ENCODE assay signal across 9 cellular contexts in genomic region chr15:48897144-48897814, GRCh38. TPM values are rescaled to one million over a fixed set of nuclear protein-coding genes. Genes with fewer than 3 reads are reported as not detected.
A peak's percentile ranks its signal among the peaks of the same experiment; 100 is the strongest.
DNase-seq lines count a peak whose midpoint lies in the region; ATAC-seq and TF ChIP-seq lines count a peak whose summit lies in the region.
"Had no signal": no experiment of that assay in that cellular context is flagged by ENCODE, and none has a peak within 500 bp of the region (broad histone marks: within the 10 kb centered on the region; RNA-seq: fewer than 3 reads in every experiment).

No MANE protein-coding gene starts in this region.

- H3K9me3 Mint-ChIP-seq in activated T-helper 2 cell treated with anti-CD3 and anti-CD28 coated beads, Interferon-gamma antibody, Interleukin-2, Interleukin-4, amounts not matched to agents 10 μg/mL and 5 μg/mL and 100 μg/mL, durations not matched to agents 14 hours and 24 hours and 36 hours: no peaks in the 10 kb centered on the region

- peak overlapping the region; percentile 62 for H3K9ac ChIP-seq in skeletal muscle satellite cell (ENCODE audit: low read depth, low read length)
- H3K9ac ChIP-seq: SK-N-SH had no signal

- peaks cover 24% of the 10 kb centered on the region for H3K4me1 Mint-ChIP-seq in activated T-helper 2 cell treated with anti-CD3 and anti-CD28 coated beads, Interferon-gamma antibody, Interleukin-2, Interleukin-4, amounts not matched to agents 10 μg/mL and 5 μg/mL and 100 μg/mL, durations not matched to agents 14 hours and 24 hours and 36 hours (ENCODE audit: low read depth)

- H3K36me3 ChIP-seq in heart left ventricle (no peaks in the 10 kb centered on the region), skeletal muscle satellite cell (ENCODE audit: insufficient read depth, low read length) (no peaks in the 10 kb centered on the region)

- H3K4me3 ChIP-seq in heart left ventricle (peak overlapping the region in 8 of 12 donors; percentile 19 to 49 (median 28)), skeletal muscle satellite cell (ENCODE audit: low read length) (peak overlapping the region; percentile 57)

- 42 to 52% (median 49%) methylated on average over 8 of the region's 8 CpGs for WGBS in heart left ventricle, 4 donors

- no peaks in the 10 kb centered on the region for H3K27me3 Mint-ChIP-seq in activated T-helper 2 cell treated with anti-CD3 and anti-CD28 coated beads, Interferon-gamma antibody, Interleukin-2, Interleukin-4, amounts not matched to agents 10 μg/mL and 5 μg/mL and 100 μg/mL, durations not matched to agents 14 hours and 24 hours and 36 hours (ENCODE audit: low read depth)

- peak overlapping the region; percentile 79 for H3K4me2 ChIP-seq in skeletal muscle satellite cell (ENCODE audit: low read length)
- H3K4me2 ChIP-seq: SK-N-SH had no signal

- H3K4me3 Mint-ChIP-seq in activated T-helper 2 cell treated with anti-CD3 and anti-CD28 coated beads, Interferon-gamma antibody, Interleukin-2, Interleukin-4, amounts not matched to agents 10 μg/mL and 5 μg/mL and 100 μg/mL, durations not matched to agents 14 hours and 24 hours and 36 hours (ENCODE audit: low read depth): no peak overlapping the region

- H3K4me1 ChIP-seq in heart left ventricle (peaks cover 0 to 6% (median 0%) of the 10 kb centered on the region in 12 donors), skeletal muscle satellite cell (ENCODE audit: control insufficient read depth, insufficient read depth, low read length) (peaks cover 11% of the 10 kb centered on the region), foreskin keratinocyte (no peaks in the 10 kb centered on the region)

- TF ChIP-seq CTCF in GM13976 (IDR thresholded peaks at IDR 0.05; ENCODE audit: borderline replicate concordance, control extremely low read depth, extremely low read depth, insufficient read depth, missing control alignments) (no peak), heart left ventricle (IDR thresholded peaks at IDR 0.05) (no peak), foreskin keratinocyte (conservative IDR thresholded peaks at IDR 0.05) (no peak)

- DNase-seq in GM13976 (ENCODE audit: low spot score): peak; percentile 29
- DNase-seq in activated T-helper 2 cell treated with anti-CD3 and anti-CD28 coated beads, Interferon-gamma antibody, Interleukin-2, Interleukin-4, amounts not matched to agents 10 μg/mL and 5 μg/mL and 100 μg/mL, durations not matched to agents 14 hours and 24 hours and 36 hours (ENCODE audit: low spot score): no peak
- no peak for DNase-seq in heart left ventricle
- DNase-seq in NCI-H1092 treated with DMSO at 0.1 percent for 48 hours (lab: John Stamatoyannopoulos, UW): no peak
- no peak for DNase-seq in foreskin keratinocyte
- no peak for DNase-seq in GF-D8 (lab: John Stamatoyannopoulos, UW)
- no peak for DNase-seq in NK-92 treated with Interleukin-12 subunit alpha and Interleukin-12 subunit beta, amount 100 ng/mL, for 24 hours (lab: John Stamatoyannopoulos, UW)
- DNase-seq: SK-N-SH had no signal

- H3K9me3 ChIP-seq in heart left ventricle (no peaks in the 10 kb centered on the region), skeletal muscle satellite cell (replicated peaks; ENCODE audit: low read length) (no peaks in the 10 kb centered on the region)
- H3K9me3 ChIP-seq: SK-N-SH had no signal

- intact Hi-C loops in activated T-helper 2 cell treated with anti-CD3 and anti-CD28 coated beads, Interferon-gamma antibody, Interleukin-2, Interleukin-4, amounts not matched to agents 10 μg/mL and 5 μg/mL and 100 μg/mL, durations not matched to agents 14 hours and 24 hours and 36 hours (cut with micrococcal nuclease): loop anchor here (5.0 kb wide), 1 partner anchor 35 kb away; no protein-coding TSS in a partner anchor
- intact Hi-C loops in heart left ventricle (cut with DNase I): no loop called here

- ATAC-seq in heart left ventricle (peak in 2 of 4 donors; percentile 70 to 75), foreskin keratinocyte (no peak)

- no peak for TF ChIP-seq POLR2A in heart left ventricle (IDR thresholded peaks at IDR 0.05)

- in situ Hi-C loops in GM13976 (cut with MboI; ENCODE audit: low sequenced_read_pairs, unreplicated experiment): no loop called here

- peak overlapping the region; percentile 19 to 73 (median 48) for H3K27ac ChIP-seq in heart left ventricle
- no peak overlapping the region for H3K27ac ChIP-seq in foreskin keratinocyte

- H3K36me3 Mint-ChIP-seq in activated T-helper 2 cell treated with anti-CD3 and anti-CD28 coated beads, Interferon-gamma antibody, Interleukin-2, Interleukin-4, amounts not matched to agents 10 μg/mL and 5 μg/mL and 100 μg/mL, durations not matched to agents 14 hours and 24 hours and 36 hours (ENCODE audit: low read depth): no peaks in the 10 kb centered on the region

- peak overlapping the region; percentile 73 for H3K27ac Mint-ChIP-seq in activated T-helper 2 cell treated with anti-CD3 and anti-CD28 coated beads, Interferon-gamma antibody, Interleukin-2, Interleukin-4, amounts not matched to agents 10 μg/mL and 5 μg/mL and 100 μg/mL, durations not matched to agents 14 hours and 24 hours and 36 hours

- H3K27me3 ChIP-seq in heart left ventricle (no peaks in the 10 kb centered on the region), skeletal muscle satellite cell (ENCODE audit: control insufficient read depth, insufficient read depth, low read length) (no peaks in the 10 kb centered on the region), foreskin keratinocyte (no peaks in the 10 kb centered on the region)

RNA-seq across cellular contexts. Expression of gene EID1, which starts 19.3 kb away (rescaled TPM):
- 168 and 202 TPM in 2 replicates for total RNA-seq in activated T-helper 2 cell treated with anti-CD3 and anti-CD28 coated beads, Interferon-gamma antibody, Interleukin-2, Interleukin-4, amounts not matched to agents 10 μg/mL and 5 μg/mL and 100 μg/mL, durations not matched to agents 14 hours and 24 hours and 36 hours
- total RNA-seq in heart left ventricle (100 to 1,000 TPM; 169 to 393 (median 224) TPM), foreskin keratinocyte (78.2 and 78.4 TPM in 2 replicates)
- polyA plus RNA-seq in heart left ventricle (100 to 1,000 TPM; 161 to 198 TPM), foreskin keratinocyte (56.9 and 61.8 TPM in 2 replicates)
- 212 and 295 TPM in 2 replicates for total RNA-seq in skeletal muscle satellite cell (2012; rRNA removed)
